In the genomic region with DNA sequence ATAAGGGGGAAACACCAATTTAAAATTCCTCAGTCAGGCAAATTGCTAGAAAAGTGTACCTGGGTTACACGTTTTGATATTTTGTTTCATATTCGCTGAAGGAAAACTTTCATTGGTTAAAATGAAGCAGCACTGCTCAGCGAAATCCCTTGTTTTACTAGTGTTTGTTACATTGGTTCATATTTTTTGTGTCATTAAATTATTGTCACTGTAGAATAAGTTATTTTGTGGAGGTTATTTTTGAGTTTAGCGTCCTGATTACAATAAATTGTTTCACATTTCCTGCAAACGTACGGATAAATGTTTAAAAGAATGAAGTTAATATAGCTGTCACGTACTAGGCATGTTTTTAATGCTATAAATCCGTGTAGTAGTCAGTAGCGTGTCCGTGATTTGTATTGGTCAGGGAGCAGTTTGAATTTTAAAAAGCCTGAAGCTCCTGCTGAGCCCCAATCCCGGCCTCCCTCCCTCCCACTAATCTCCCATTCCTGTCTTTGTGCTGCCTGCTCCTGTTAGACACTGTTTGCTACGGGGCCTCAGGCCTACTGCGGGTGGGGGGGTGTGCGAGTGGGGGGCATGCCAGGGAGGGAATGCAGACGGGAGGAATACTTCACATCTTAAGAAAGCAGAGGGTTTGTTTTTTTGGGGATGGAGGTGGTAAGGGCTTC, we compare ENCODE assay signal across 8 cellular contexts. TPM values are rescaled to one million over a fixed set of nuclear protein-coding genes. Genes with fewer than 3 reads are reported as not detected.
DNase-seq lines count a peak whose midpoint lies in the region; ATAC-seq and TF ChIP-seq lines count a peak whose summit lies in the region.

No MANE protein-coding gene starts in this region.

- H3K4me1 ChIP-seq in adrenal gland (replicated peaks in 1 of 2) (peaks cover 24 to 68% of the 10 kb centered on the region in 2 donors), iPS-18a (ENCODE audit: control insufficient read depth, low read depth, low read length) (peaks cover 29% of the 10 kb centered on the region)

- ATAC-seq in GM18517 (IDR thresholded peaks at IDR 0.05; ENCODE audit: unreplicated experiment) (no peak), GM19035 (IDR thresholded peaks at IDR 0.05; ENCODE audit: unreplicated experiment) (no peak)

- WGBS in adrenal gland, 4 donors: 0 to 2% (median 1%) methylated on average over 15 of the region's 15 CpGs

- DNase-seq in NCI-H2171 treated with DMSO at 0.1 percent for 48 hours (lab: John Stamatoyannopoulos, UW) (peak; percentile 38), NCI-H2171 (lab: John Stamatoyannopoulos, UW) (no peak), NCI-H146 (lab: John Stamatoyannopoulos, UW) (peak; percentile 52), adrenal gland (peak in 3 of 7 donors; percentile 39 to 44 (median 39))

- H3K27me3 ChIP-seq in adrenal gland: no peaks in the 10 kb centered on the region
- no peaks in the 10 kb centered on the region for H3K27me3 ChIP-seq in iPS-18a (ENCODE audit: control insufficient read depth, insufficient read depth, low read length)

- intact Hi-C loops in adrenal gland (cut with DNase I): loop anchor here (5.0 to 10.0 kb wide), 3 partner anchors 66 to 136 kb away; no protein-coding TSS in a partner anchor

- H3K4me3 ChIP-seq in adrenal gland (peak overlapping the region in 3 of 4 donors; percentile 60 to 81 (median 63)), iPS-18a (ENCODE audit: low read length) (peak overlapping the region; percentile 93), skin epidermis (peak overlapping the region; percentile 65 to 100 (median 87))

- no peak for TF ChIP-seq CTCF in adrenal gland (IDR thresholded peaks at IDR 0.05)

- peak overlapping the region; percentile 88 for H3K9ac ChIP-seq in iPS-18a (ENCODE audit: low read length)

- H3K36me3 ChIP-seq in adrenal gland (replicated peaks in 1 of 2) (no peaks in the 10 kb centered on the region), iPS-18a (ENCODE audit: control insufficient read depth, low read depth, low read length) (no peaks in the 10 kb centered on the region)

- H3K27ac ChIP-seq in adrenal gland (peak overlapping the region in 4 of 5 donors; percentile 33 to 99 (median 94)), iPS-18a (ENCODE audit: low read length) (no peak overlapping the region), skin epidermis (peak overlapping the region in 18 of 21 experiments; percentile 35 to 99 (median 98))

- H3K9me3 ChIP-seq in adrenal gland (replicated peaks in 1 of 3) (no peaks in the 10 kb centered on the region), iPS-18a (ENCODE audit: control insufficient read depth, low read depth, low read length) (no peaks in the 10 kb centered on the region)

- TF ChIP-seq POLR2A in adrenal gland (IDR thresholded peaks at IDR 0.05): no peak

RNA-seq across cellular contexts. Expression of a gene that starts 2.0 kb away (rescaled TPM):
- 10 to 100 TPM; 23.5 to 54.5 (median 45.3) TPM for total RNA-seq in adrenal gland
- polyA plus RNA-seq in adrenal gland: 10 to 100 TPM; 15.7 to 27.1 (median 18.7) TPM
